ENCODE assay signal across 21 cellular contexts in genomic region chr4:71221510-71222466, GRCh38.
"Had no signal": no experiment of that assay in that cellular context is flagged by ENCODE, and none has a peak within 500 bp of the region (broad histone marks: within the 10 kb centered on the region; RNA-seq: fewer than 3 reads in every experiment).

No MANE protein-coding gene starts in this region.

- H3K36me3 ChIP-seq: right lobe of liver, stomach, suprapubic skin, tibial nerve had no signal

- H3K4me2 ChIP-seq: smooth muscle cell had no signal

- H2AFZ ChIP-seq: parathyroid adenoma had no signal

- FAIRE-seq: frontal cortex, urothelium cell line had no signal

- H3K9ac ChIP-seq: parathyroid adenoma had no signal

- H3K4me3 ChIP-seq: coronary artery, right lobe of liver, smooth muscle cell, stomach, suprapubic skin, tibial nerve had no signal

- H3K27ac ChIP-seq: coronary artery, parathyroid adenoma, right lobe of liver, suprapubic skin, tibial nerve had no signal

- DNase-seq: activated B cell treated with CpG ODN at 0.5 μM for 24 hours; activated CD4-positive, alpha-beta T cell treated with anti-CD3 and anti-CD28 coated beads for 4 hours; activated CD4-positive, alpha-beta T cell treated with anti-CD3 and anti-CD28 coated beads, Interleukin-2, amount 50 U/mL, for 48 hours; activated CD8-positive, alpha-beta memory T cell treated with anti-CD3 and anti-CD28 coated beads, Interleukin-2, amount 50 U/mL, for 48 hours; activated naive CD4-positive, alpha-beta T cell treated with Interleukin-2 at 50 U/mL for 16 hours; activated naive CD8-positive, alpha-beta T cell treated with anti-CD3 and anti-CD28 coated beads for 36 hours; activated T-cell treated with anti-CD3 and anti-CD28 coated beads, Interleukin-2, amount 50 U/mL, for 4 hours; cerebellar nuclear complex; hippocampal formation; nephron progenitor cell; right lobe of liver; stimulated activated CD4-positive, alpha-beta T cell treated with anti-CD3 and anti-CD28 coated beads, Interleukin-15, amount 100 ng/mL, for 24 hours; stomach; T-helper 17 cell had no signal

- H3K4me1 ChIP-seq: parathyroid adenoma, suprapubic skin had no signal

- H3K9me3 ChIP-seq: right lobe of liver, stomach, suprapubic skin, tibial nerve had no signal

- H3K27me3 ChIP-seq: right lobe of liver, stomach, suprapubic skin, tibial nerve had no signal
